In genomic region chr11:2699531-2700414, GRCh38 we compare ENCODE assay signal across 8 cellular contexts. TPM values are rescaled to one million over a fixed set of nuclear protein-coding genes. Genes with fewer than 3 reads are reported as not detected.
DNase-seq lines count a peak whose midpoint lies in the region; ATAC-seq, FAIRE-seq and TF ChIP-seq lines count a peak whose summit lies in the region.

KCNQ1OT1 (minus strand) TSS chr11:2699994.

- H3K9me3 ChIP-seq in endothelial cell of umbilical vein (replicated peaks; ENCODE audit: control insufficient read depth, insufficient read depth, low read length), result no peaks in the 10 kb centered on the region

- intact Hi-C loops in endothelial cell of umbilical vein (cut with micrococcal nuclease), result loop anchor here (1.0 to 2.0 kb wide), 2 partner anchors 167 to 189 kb away; no protein-coding TSS in a partner anchor

- peak; percentile 85 for FAIRE-seq in endothelial cell of umbilical vein (lab: Jason Lieb, UNC)

- POLR2A ChIA-PET in endothelial cell of umbilical vein (lab: Charles Lee), result interaction anchor here (0.6 to 1.0 kb wide), 4 partner anchors 13 to 193 kb away, joined by 3 to 4 read pairs (median 3); no protein-coding TSS in a partner anchor

- peak within 1 kb of the TSS; percentile 79 for H3K4me2 ChIP-seq in endothelial cell of umbilical vein (ENCODE audit: insufficient read depth, low read length)

- peaks cover 5% of the 10 kb centered on the region for H3K4me1 ChIP-seq in endothelial cell of umbilical vein (ENCODE audit: control insufficient read depth, extremely low read depth, insufficient read depth, low read length)

- peak; percentile 79 for DNase-seq in COLO668 (lab: John Stamatoyannopoulos, UW; ENCODE audit: unreplicated experiment)
- DNase-seq in HS-5 (ENCODE audit: low read depth), result peak; percentile 64
- DNase-seq in NOMO-1 treated with dmso at 0.1 percent for 144 hours (lab: John Stamatoyannopoulos, UW; ENCODE audit: unreplicated experiment), result peak; percentile 80
- DNase-seq in activated CD8-positive, alpha-beta memory T cell treated with anti-CD3 and anti-CD28 coated beads, Interleukin-2, amount 50 U/mL, for 4 hours, result peak; percentile 81
- DNase-seq in endothelial cell of umbilical vein (ENCODE audit: low read depth, low spot score), result peak; percentile 98
- DNase-seq in middle frontal gyrus (ENCODE audit: extremely low spot score, low spot score), result peak; percentile 84
- peak; percentile 79 to 80 for DNase-seq in stimulated activated CD8-positive, alpha-beta memory T cell treated with anti-CD3 and anti-CD28 coated beads, Interleukin-15, amount 100 ng/mL, for 48 hours (ENCODE audit: low read depth in 2 of 2)

- no peaks in the 10 kb centered on the region for H3K9me1 ChIP-seq in endothelial cell of umbilical vein (replicated peaks; ENCODE audit: control insufficient read depth, extremely low read depth, insufficient read depth, low read length)

- BruUV-seq in endothelial cell of umbilical vein (replicated peaks; lab: Mats Ljungman, UMichigan), result no TSS peak

- H3K79me2 ChIP-seq in endothelial cell of umbilical vein (ENCODE audit: control insufficient read depth, insufficient read depth, low read length), result peaks cover 28% of the 10 kb centered on the region

- H3K27me3 ChIP-seq in endothelial cell of umbilical vein (ENCODE audit: control insufficient read depth in 2 of 2, insufficient read depth in 2 of 2, low read length in 2 of 2), result no peaks in the 10 kb centered on the region

- ATAC-seq in GM19468 (IDR thresholded peaks at IDR 0.05; ENCODE audit: extremely low read depth, unreplicated experiment), result peak; percentile 87

- dilution Hi-C loops in endothelial cell of umbilical vein (cut with MboI; ENCODE audit: extremely low pct_ligation_motif_present, low sequenced_read_pairs), result no loop called here

- peak within 1 kb of the TSS; percentile 58 for H3K9ac ChIP-seq in endothelial cell of umbilical vein (replicated peaks; ENCODE audit: extremely low read depth, insufficient read depth, low read length)

- H3K36me3 ChIP-seq in endothelial cell of umbilical vein (ENCODE audit: control insufficient read depth in 2 of 2, extremely low read depth in 1 of 2, insufficient read depth in 2 of 2, low read length in 2 of 2), result no peaks in the 10 kb centered on the region

- TF ChIP-seq CTCF in endothelial cell of umbilical vein (IDR thresholded peaks at IDR 0.05; ENCODE audit: extremely low read depth in 1 of 2, insufficient read depth in 1 of 2, low read depth in 1 of 2, low read length in 2 of 2), result no peak

- H3K4me3 ChIP-seq in endothelial cell of umbilical vein (replicated peaks in 1 of 3; ENCODE audit: insufficient read depth in 1 of 3, low read depth in 1 of 3, low read length in 3 of 3), result peak within 1 kb of the TSS; percentile 44 to 69 (median 53)

- peak within 1 kb of the TSS; percentile 60 for H3K27ac ChIP-seq in endothelial cell of umbilical vein (ENCODE audit: insufficient read depth, low read depth, low read length)

- CTCF ChIA-PET in endothelial cell of umbilical vein (lab: Charles Lee), result interaction anchor here (0.5 kb wide), 1 partner anchor 724 kb away, joined by 3 read pairs; no protein-coding TSS in a partner anchor

- H4K20me1 ChIP-seq in endothelial cell of umbilical vein (replicated peaks; ENCODE audit: control insufficient read depth, extremely low read depth, insufficient read depth, low read length), result no peaks in the 10 kb centered on the region

- peak; percentile 99 for TF ChIP-seq POLR2A in endothelial cell of umbilical vein (IDR thresholded peaks at IDR 0.05; ENCODE audit: low read depth, low read length)

- H2AFZ ChIP-seq in endothelial cell of umbilical vein (ENCODE audit: low read depth, low read length), result peak within 1 kb of the TSS; percentile 61

TF ChIP-seq in endothelial cell of umbilical vein, 7 proteins besides CTCF, POLR2A, EP300 and RAD21:
- no peak for TF ChIP-seq EZH2 (IDR thresholded peaks at IDR 0.05; ENCODE audit: borderline replicate concordance, low read depth, low read length, severe bottlenecking)
- no peak for TF ChIP-seq JUN (IDR thresholded peaks at IDR 0.05; ENCODE audit: borderline replicate concordance, insufficient read depth, insufficient read length, low read depth)
- TF ChIP-seq MYC (IDR thresholded peaks at IDR 0.05; ENCODE audit: low read depth, low read length), result no peak
- no peak for TF ChIP-seq FOS (IDR thresholded peaks at IDR 0.05; ENCODE audit: borderline replicate concordance, insufficient read depth, low read length)
- TF ChIP-seq POLR2AphosphoS5 (IDR thresholded peaks at IDR 0.05; ENCODE audit: insufficient read depth, low read depth, low read length), result peak; percentile 96

RNA-seq across cellular contexts. Expression of gene KCNQ1OT1, which starts in this region (rescaled TPM):
- total RNA-seq in endothelial cell of umbilical vein, result 1.5 and 1.8 TPM in 2 replicates
- polyA plus RNA-seq in endothelial cell of umbilical vein, result 0.11 and 0.13 TPM in 2 replicates
- 0.01 TPM in 2 replicates for polyA plus RNA-seq in endothelial cell of umbilical vein (2011; cell fraction: cytosol; rRNA removed)
- polyA plus RNA-seq in endothelial cell of umbilical vein (2011; cell fraction: nucleus; rRNA removed), result 1.8 and 2.0 TPM in 2 replicates
- polyA plus RNA-seq in endothelial cell of umbilical vein (2012), result 0.20 and 0.24 TPM in 2 replicates
- 3.6 and 3.7 TPM in 2 replicates for polyA minus RNA-seq in endothelial cell of umbilical vein
- polyA minus RNA-seq in endothelial cell of umbilical vein (2011; cell fraction: cytosol; rRNA and poly(A)+ RNA removed), result not detected
- 7.3 and 8.1 TPM in 2 replicates for polyA minus RNA-seq in endothelial cell of umbilical vein (2011; cell fraction: nucleus; rRNA and poly(A)+ RNA removed)

Comparison
In these comparisons a context has a peak if more than half of its experiments do, and no peak if none do; other contexts are left out.
1. Peak in every context shown above with its lines: DNase-seq, ATAC-seq, H3K4me3 ChIP-seq and H3K27ac ChIP-seq.